Comparison of ENCODE assay signal across 8 cellular contexts in the genomic region with DNA sequence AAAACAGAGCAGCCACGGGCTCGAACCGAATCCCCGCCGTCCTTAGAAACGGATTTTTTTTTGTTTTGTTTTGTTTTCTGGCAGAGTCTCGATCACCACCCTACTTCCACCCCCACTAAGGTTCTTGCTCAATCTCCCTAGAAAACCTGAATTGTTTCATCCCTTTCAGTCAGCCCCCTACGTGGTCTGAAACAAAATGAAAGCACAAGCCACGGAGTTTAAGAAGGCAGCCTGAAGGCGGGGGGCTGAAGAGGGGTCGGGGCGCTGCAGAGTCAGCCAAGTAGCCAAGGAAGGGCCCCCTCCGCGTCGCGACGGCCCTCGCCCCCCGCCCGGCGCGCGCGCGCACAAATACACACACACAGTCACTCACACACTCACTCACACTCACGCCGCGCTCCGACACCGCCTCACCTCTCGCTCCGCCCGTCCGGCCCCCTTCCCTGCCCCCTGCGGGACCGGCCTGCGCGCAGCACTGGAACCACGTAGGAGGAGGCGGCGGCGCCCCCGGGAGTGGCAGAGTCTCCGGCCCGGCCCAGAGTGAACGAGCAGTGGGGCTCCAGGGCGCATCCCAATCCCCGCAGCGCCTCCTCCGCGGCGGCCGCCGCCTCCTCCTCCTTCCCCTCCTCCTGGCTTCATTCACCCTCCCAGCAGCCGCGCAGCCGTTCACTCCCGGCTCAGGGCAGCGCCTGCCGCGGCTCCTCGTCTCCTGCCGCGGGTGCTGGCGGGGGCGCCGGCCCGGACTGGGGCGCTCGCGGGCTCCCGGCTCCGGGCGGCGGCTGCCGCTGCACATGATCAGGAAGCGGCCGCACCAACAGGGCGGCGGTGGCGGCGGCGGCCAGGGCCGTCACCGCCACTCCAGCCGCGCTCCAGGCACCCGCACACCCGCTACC. TPM values are rescaled to one million over a fixed set of nuclear protein-coding genes. Genes with fewer than 3 reads are reported as not detected.
DNase-seq lines count a peak whose midpoint lies in the region; ATAC-seq and TF ChIP-seq lines count a peak whose summit lies in the region.

No MANE protein-coding gene starts in this region.

- DNase-seq in AG10803 (ENCODE audit: low read depth) (peak; percentile 91), RKO (ENCODE audit: low spot score) (peak; percentile 36), fibroblast of peridontal ligament (ENCODE audit: extremely low read depth) (peak; percentile 82)
- DNase-seq in activated T-helper 9 cell treated with anti-CD3 and anti-CD28 coated beads, Interleukin-2, amount 50 U/mL, for 16 hours (ENCODE audit: low read depth), result peak; percentile 74
- DNase-seq in natural killer cell treated with Interleukin-12 subunit alpha and Interleukin-12 subunit beta and Interleukin-15 and Interleukin-18, amount 100 ng/mL, for 72 hours (ENCODE audit: low spot score), result peak; percentile 89
- DNase-seq in stimulated activated naive CD4-positive, alpha-beta T cell treated with Interleukin-2 at 50 U/mL for 16 hours (lab: John Stamatoyannopoulos, UW), result peak; percentile 77

- peaks cover 9% of the 10 kb centered on the region for H3K36me3 Mint-ChIP-seq in natural killer cell treated with Interleukin-12 subunit alpha and Interleukin-12 subunit beta and Interleukin-15 and Interleukin-18, amount 100 ng/mL, for 72 hours

- ATAC-seq in HG03457 (IDR thresholded peaks at IDR 0.05; ENCODE audit: unreplicated experiment), result peak; percentile 32
- ATAC-seq in natural killer cell treated with Interleukin-12 subunit alpha and Interleukin-12 subunit beta and Interleukin-15 and Interleukin-18, amount 100 ng/mL, for 72 hours, result peak; percentile 61 to 75

- H3K9me3 Mint-ChIP-seq in natural killer cell treated with Interleukin-12 subunit alpha and Interleukin-12 subunit beta and Interleukin-15 and Interleukin-18, amount 100 ng/mL, for 72 hours, result no peaks in the 10 kb centered on the region

- peak overlapping the region; percentile 93 to 98 for H3K27ac Mint-ChIP-seq in natural killer cell treated with Interleukin-12 subunit alpha and Interleukin-12 subunit beta and Interleukin-15 and Interleukin-18, amount 100 ng/mL, for 72 hours

- no peaks in the 10 kb centered on the region for H3K27me3 Mint-ChIP-seq in natural killer cell treated with Interleukin-12 subunit alpha and Interleukin-12 subunit beta and Interleukin-15 and Interleukin-18, amount 100 ng/mL, for 72 hours

- peaks cover 42 to 69% of the 10 kb centered on the region in 2 donors for H3K4me1 Mint-ChIP-seq in natural killer cell treated with Interleukin-12 subunit alpha and Interleukin-12 subunit beta and Interleukin-15 and Interleukin-18, amount 100 ng/mL, for 72 hours (ENCODE audit: low read depth in 2 of 2)

- peak overlapping the region; percentile 85 for H3K4me3 ChIP-seq in AG10803 (ENCODE audit: low read length)

- TF ChIP-seq POLR2A in GM19099 (IDR thresholded peaks at IDR 0.05; ENCODE audit: extremely low read depth, insufficient read length, low read depth), result peak; percentile 58

- no peak for TF ChIP-seq CTCF in AG10803 (conservative IDR thresholded peaks at IDR 0.05; ENCODE audit: low read length)

- peak overlapping the region; percentile 99 for H3K4me3 Mint-ChIP-seq in natural killer cell treated with Interleukin-12 subunit alpha and Interleukin-12 subunit beta and Interleukin-15 and Interleukin-18, amount 100 ng/mL, for 72 hours

RNA-seq across cellular contexts. Expression of gene ATXN1, which starts 1.4 kb away (rescaled TPM):
- total RNA-seq in natural killer cell treated with Interleukin-12 subunit alpha and Interleukin-12 subunit beta and Interleukin-15 and Interleukin-18, amount 100 ng/mL, for 72 hours, result 100 to 1,000 TPM in 1 of 2 donors, 10 to 100 TPM in 1; 56.4 to 103 TPM

Comparison
In these comparisons a context has a peak if more than half of its experiments do, and no peak if none do; other contexts are left out.
1. Peak in every context shown above with its lines: DNase-seq, ATAC-seq and H3K4me3 ChIP-seq.
2. DNase-seq: peak in every context shown above with its lines; median percentile 91 in AG10803; 89 in natural killer cell treated with Interleukin-12 subunit alpha and Interleukin-12 subunit beta and Interleukin-15 and Interleukin-18, amount 100 ng/mL, for 72 hours; 82 in fibroblast of peridontal ligament; 77 in stimulated activated naive CD4-positive, alpha-beta T cell treated with Interleukin-2 at 50 U/mL for 16 hours; 74 in activated T-helper 9 cell treated with anti-CD3 and anti-CD28 coated beads, Interleukin-2, amount 50 U/mL, for 16 hours; 36 in RKO.